1 cellular context compared by ENCODE assay signal in the genomic region with DNA sequence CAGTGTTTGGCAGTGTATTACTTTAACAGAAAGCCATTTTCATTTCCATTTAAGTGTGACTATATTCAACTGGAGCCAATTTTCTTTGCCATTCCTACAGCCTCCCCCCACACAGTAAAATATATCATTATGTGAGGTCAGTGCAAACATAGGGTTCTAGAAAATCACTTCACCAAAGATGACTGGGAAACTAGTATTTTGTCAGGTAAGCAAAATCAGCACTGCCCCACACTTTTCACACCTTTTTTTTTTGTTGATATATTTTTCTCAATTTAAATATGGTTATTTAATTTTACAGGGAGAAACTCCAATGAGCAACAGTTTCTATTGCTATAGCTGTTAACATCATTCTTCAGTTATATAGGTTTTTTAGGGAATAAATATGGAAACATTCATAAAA.
TF ChIP-seq lines count a peak whose summit lies in the region.

No MANE protein-coding gene starts in this region.

TF ChIP-seq in K562, 482 proteins besides CTCF, POLR2A, EP300 and RAD21 (continued from another document):
- peak; percentile 73 for TF ChIP-seq MAFF (IDR thresholded peaks at IDR 0.05; ENCODE audit: low read length)
- peak; percentile 60; the same call in 1 of the 2 replicates for TF ChIP-seq C11orf30 (IDR thresholded peaks at IDR 0.05; ENCODE audit: low read depth)
- TF ChIP-seq RFX5 (IDR thresholded peaks at IDR 0.05; ENCODE audit: low read depth, low read length) = no peak
- peak; percentile 49; the same call in 1 of the 2 replicates for TF ChIP-seq MAFK (IDR thresholded peaks at IDR 0.05; ENCODE audit: low read length)
- TF ChIP-seq ZFX (CRISPR knock-in tag; IDR thresholded peaks at IDR 0.05) = no peak
- TF ChIP-seq SMARCA5 (IDR thresholded peaks at IDR 0.05) = no peak
- no peak for TF ChIP-seq HMG20A (CRISPR knock-in tag; conservative IDR thresholded peaks at IDR 0.05)
- no peak for TF ChIP-seq ZNF583 (CRISPR knock-in tag; IDR thresholded peaks at IDR 0.05)
- TF ChIP-seq ZNF75A (CRISPR knock-in tag; IDR thresholded peaks at IDR 0.05) = no peak
- no peak for TF ChIP-seq ZNF77 (CRISPR knock-in tag; IDR thresholded peaks at IDR 0.05)
- TF ChIP-seq SMAD3 (CRISPR knock-in tag; conservative IDR thresholded peaks at IDR 0.05) = no peak
- TF ChIP-seq RHOXF2B (CRISPR knock-in tag; conservative IDR thresholded peaks at IDR 0.05) = no peak
- TF ChIP-seq, protein P1, sequence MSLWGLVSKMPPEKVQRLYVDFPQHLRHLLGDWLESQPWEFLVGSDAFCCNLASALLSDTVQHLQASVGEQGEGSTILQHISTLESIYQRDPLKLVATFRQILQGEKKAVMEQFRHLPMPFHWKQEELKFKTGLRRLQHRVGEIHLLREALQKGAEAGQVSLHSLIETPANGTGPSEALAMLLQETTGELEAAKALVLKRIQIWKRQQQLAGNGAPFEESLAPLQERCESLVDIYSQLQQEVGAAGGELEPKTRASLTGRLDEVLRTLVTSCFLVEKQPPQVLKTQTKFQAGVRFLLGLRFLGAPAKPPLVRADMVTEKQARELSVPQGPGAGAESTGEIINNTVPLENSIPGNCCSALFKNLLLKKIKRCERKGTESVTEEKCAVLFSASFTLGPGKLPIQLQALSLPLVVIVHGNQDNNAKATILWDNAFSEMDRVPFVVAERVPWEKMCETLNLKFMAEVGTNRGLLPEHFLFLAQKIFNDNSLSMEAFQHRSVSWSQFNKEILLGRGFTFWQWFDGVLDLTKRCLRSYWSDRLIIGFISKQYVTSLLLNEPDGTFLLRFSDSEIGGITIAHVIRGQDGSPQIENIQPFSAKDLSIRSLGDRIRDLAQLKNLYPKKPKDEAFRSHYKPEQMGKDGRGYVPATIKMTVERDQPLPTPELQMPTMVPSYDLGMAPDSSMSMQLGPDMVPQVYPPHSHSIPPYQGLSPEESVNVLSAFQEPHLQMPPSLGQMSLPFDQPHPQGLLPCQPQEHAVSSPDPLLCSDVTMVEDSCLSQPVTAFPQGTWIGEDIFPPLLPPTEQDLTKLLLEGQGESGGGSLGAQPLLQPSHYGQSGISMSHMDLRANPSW (CRISPR knock-in tag; IDR thresholded peaks at IDR 0.05) = no peak
- TF ChIP-seq ZC3H8 (IDR thresholded peaks at IDR 0.05) = no peak
- TF ChIP-seq ZNF316 (IDR thresholded peaks at IDR 0.05) = peak; percentile 87
- TF ChIP-seq CREB1 (IDR thresholded peaks at IDR 0.05) = no peak
- TF ChIP-seq CREB1 (CRISPR knock-in tag; IDR thresholded peaks at IDR 0.05) = no peak
- no peak for TF ChIP-seq EZH2 (IDR thresholded peaks at IDR 0.05; ENCODE audit: borderline replicate concordance, low read depth, low read length)
- TF ChIP-seq ZNF184 (CRISPR knock-in tag; IDR thresholded peaks at IDR 0.05) = no peak
